1 cellular context compared by ENCODE assay signal in the genomic region with DNA sequence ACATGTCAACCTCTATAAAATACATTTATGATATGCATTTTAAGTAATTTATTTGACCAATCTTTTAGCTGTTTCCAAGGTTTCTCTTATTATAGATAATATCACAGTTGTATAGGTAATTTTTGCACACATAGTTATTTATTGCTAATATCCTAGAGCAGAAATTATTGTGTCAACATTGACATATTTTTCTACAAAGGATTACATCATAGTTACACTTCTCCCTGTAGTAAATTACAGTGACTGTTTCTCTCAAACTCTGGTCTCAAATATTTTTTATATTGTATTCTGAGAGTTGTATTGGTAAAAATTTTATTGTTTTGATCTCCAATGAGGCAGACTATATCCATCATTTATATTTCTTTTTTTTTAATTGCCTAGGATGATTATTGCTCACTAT.
TF ChIP-seq lines count a peak whose summit lies in the region.

No MANE protein-coding gene starts in this region.

TF ChIP-seq in HEK293, 187 proteins besides CTCF, POLR2A, EP300 and RAD21 (continued from another document):
- TF ChIP-seq, protein P1, sequence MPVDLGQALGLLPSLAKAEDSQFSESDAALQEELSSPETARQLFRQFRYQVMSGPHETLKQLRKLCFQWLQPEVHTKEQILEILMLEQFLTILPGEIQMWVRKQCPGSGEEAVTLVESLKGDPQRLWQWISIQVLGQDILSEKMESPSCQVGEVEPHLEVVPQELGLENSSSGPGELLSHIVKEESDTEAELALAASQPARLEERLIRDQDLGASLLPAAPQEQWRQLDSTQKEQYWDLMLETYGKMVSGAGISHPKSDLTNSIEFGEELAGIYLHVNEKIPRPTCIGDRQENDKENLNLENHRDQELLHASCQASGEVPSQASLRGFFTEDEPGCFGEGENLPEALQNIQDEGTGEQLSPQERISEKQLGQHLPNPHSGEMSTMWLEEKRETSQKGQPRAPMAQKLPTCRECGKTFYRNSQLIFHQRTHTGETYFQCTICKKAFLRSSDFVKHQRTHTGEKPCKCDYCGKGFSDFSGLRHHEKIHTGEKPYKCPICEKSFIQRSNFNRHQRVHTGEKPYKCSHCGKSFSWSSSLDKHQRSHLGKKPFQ (tag by site-specific recombination; IDR thresholded peaks at IDR 0.05): no peak
- TF ChIP-seq, protein P2, sequence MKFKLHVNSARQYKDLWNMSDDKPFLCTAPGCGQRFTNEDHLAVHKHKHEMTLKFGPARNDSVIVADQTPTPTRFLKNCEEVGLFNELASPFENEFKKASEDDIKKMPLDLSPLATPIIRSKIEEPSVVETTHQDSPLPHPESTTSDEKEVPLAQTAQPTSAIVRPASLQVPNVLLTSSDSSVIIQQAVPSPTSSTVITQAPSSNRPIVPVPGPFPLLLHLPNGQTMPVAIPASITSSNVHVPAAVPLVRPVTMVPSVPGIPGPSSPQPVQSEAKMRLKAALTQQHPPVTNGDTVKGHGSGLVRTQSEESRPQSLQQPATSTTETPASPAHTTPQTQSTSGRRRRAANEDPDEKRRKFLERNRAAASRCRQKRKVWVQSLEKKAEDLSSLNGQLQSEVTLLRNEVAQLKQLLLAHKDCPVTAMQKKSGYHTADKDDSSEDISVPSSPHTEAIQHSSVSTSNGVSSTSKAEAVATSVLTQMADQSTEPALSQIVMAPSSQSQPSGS (tag by site-specific recombination; IDR thresholded peaks at IDR 0.05; ENCODE audit: low read depth): peak; percentile 68; the same call in 1 of the 2 replicates
